Comparison of ENCODE assay signal across 8 cellular contexts in genomic region chr15:92653836-92654524, GRCh38. TPM values are rescaled to one million over a fixed set of nuclear protein-coding genes. Genes with fewer than 3 reads are reported as not detected.
DNase-seq lines count a peak whose midpoint lies in the region; ATAC-seq and TF ChIP-seq lines count a peak whose summit lies in the region.

No MANE protein-coding gene starts in this region.

- no peak for ATAC-seq in HG02973 (IDR thresholded peaks at IDR 0.05; ENCODE audit: unreplicated experiment)

- H3K9ac ChIP-seq in ES-I3 (ENCODE audit: low read depth, low read length), result peak overlapping the region; percentile 77
- no peak overlapping the region for H3K9ac ChIP-seq in neural progenitor cell

- peak overlapping the region; percentile 82 for H3K4me2 ChIP-seq in neural progenitor cell

- H3K4me3 Mint-ChIP-seq in neural progenitor cell, result peak overlapping the region; percentile 82
- H3K4me3 Mint-ChIP-seq in HFFc6, result no peak overlapping the region; the same call in 1 of the 2 replicates

- TF ChIP-seq CTCF in coronary artery (IDR thresholded peaks at IDR 0.05), result no peak
- TF ChIP-seq CTCF in neural progenitor cell (IDR thresholded peaks at IDR 0.05), result no peak
- no peak for TF ChIP-seq CTCF in HFFc6 (IDR thresholded peaks at IDR 0.05)

- H3K36me3 Mint-ChIP-seq in neural progenitor cell (no peaks in the 10 kb centered on the region), HFFc6 (ENCODE audit: low read depth) (peaks cover 8% of the 10 kb centered on the region; the same call in 1 of the 2 replicates)

- H3K4me1 Mint-ChIP-seq in neural progenitor cell (peaks cover 27% of the 10 kb centered on the region), HFFc6 (ENCODE audit: low read depth) (no peaks in the 10 kb centered on the region)

- no peak overlapping the region for H3K27ac ChIP-seq in coronary artery
- H3K27ac ChIP-seq in neural progenitor cell, result no peak overlapping the region

- DNase-seq in NCI-H2029 treated with DMSO at 0.1 percent for 48 hours (lab: John Stamatoyannopoulos, UW) (peak; percentile 26), coronary artery (ENCODE audit: low spot score) (peak; percentile 65), neural progenitor cell (ENCODE audit: low spot score) (peak; percentile 49), germinal center (ENCODE audit: low spot score) (no peak), HFFc6 (no peak)
- no peak for DNase-seq in activated effector memory CD4-positive, alpha-beta T cell treated with Interleukin-2 at 50 U/mL for 16 hours

- H3K27me3 Mint-ChIP-seq in neural progenitor cell (ENCODE audit: insufficient read depth, low read depth) (peaks cover 14% of the 10 kb centered on the region), HFFc6 (ENCODE audit: insufficient read depth) (peaks cover 4% of the 10 kb centered on the region)

- H3K27me3 ChIP-seq in neural progenitor cell, result no peaks in the 10 kb centered on the region

- H3K4me1 ChIP-seq in ES-I3 (ENCODE audit: insufficient read depth, low read length), result peaks cover 24% of the 10 kb centered on the region
- H3K4me1 ChIP-seq in neural progenitor cell, result peaks cover 37% of the 10 kb centered on the region

- no peak overlapping the region for H3K4me3 ChIP-seq in coronary artery
- no peak overlapping the region for H3K4me3 ChIP-seq in neural progenitor cell

- peaks cover 60% of the 10 kb centered on the region for H3K79me2 ChIP-seq in neural progenitor cell (ENCODE audit: low read depth)

- H3K9me3 Mint-ChIP-seq in neural progenitor cell, result peaks cover 4% of the 10 kb centered on the region
- peaks cover 6% of the 10 kb centered on the region; the same call in 1 of the 2 replicates for H3K9me3 Mint-ChIP-seq in HFFc6

- H3F3A ChIP-seq in neural progenitor cell (ENCODE audit: low read depth), result peaks cover 42% of the 10 kb centered on the region

- H3K36me3 ChIP-seq in ES-I3 (ENCODE audit: insufficient read depth, low read length) (no peaks in the 10 kb centered on the region), neural progenitor cell (no peaks in the 10 kb centered on the region)

- H3K27ac Mint-ChIP-seq in neural progenitor cell (no peak overlapping the region), HFFc6 (no peak overlapping the region)

- H3K9me3 ChIP-seq in ES-I3 (ENCODE audit: control insufficient read depth, insufficient read depth, low read length) (no peaks in the 10 kb centered on the region), neural progenitor cell (ENCODE audit: low read depth) (no peaks in the 10 kb centered on the region)

- H2AFZ ChIP-seq in neural progenitor cell (replicated peaks), result no peak overlapping the region

- no peaks in the 10 kb centered on the region for H4K20me1 ChIP-seq in neural progenitor cell (ENCODE audit: low read depth)

RNA-seq across cellular contexts. Expression of gene FAM174B, which starts 1.6 kb away (rescaled TPM):
- 8.6 and 10.1 TPM in 2 replicates for total RNA-seq in neural progenitor cell (ENCODE audit: low replicate concordance)
- 1 to 10 TPM; 1.2 to 7.0 (median 2.3) TPM for total RNA-seq in HFFc6 (2021; fragmentation: NEBNext Ultra II Directional; extraction: Animal tissue kit (Norgen Biotek cat#: 25700))

Comparison
In these comparisons a context has a peak if more than half of its experiments do, and no peak if none do; other contexts are left out.
1. DNase-seq: peak in NCI-H2029 treated with DMSO at 0.1 percent for 48 hours (single experiment), coronary artery (single experiment) and neural progenitor cell (single experiment); none in activated effector memory CD4-positive, alpha-beta T cell treated with Interleukin-2 at 50 U/mL for 16 hours (single experiment), germinal center (single experiment) and HFFc6 (single experiment).